1 cellular context compared by ENCODE assay signal in the genomic region with DNA sequence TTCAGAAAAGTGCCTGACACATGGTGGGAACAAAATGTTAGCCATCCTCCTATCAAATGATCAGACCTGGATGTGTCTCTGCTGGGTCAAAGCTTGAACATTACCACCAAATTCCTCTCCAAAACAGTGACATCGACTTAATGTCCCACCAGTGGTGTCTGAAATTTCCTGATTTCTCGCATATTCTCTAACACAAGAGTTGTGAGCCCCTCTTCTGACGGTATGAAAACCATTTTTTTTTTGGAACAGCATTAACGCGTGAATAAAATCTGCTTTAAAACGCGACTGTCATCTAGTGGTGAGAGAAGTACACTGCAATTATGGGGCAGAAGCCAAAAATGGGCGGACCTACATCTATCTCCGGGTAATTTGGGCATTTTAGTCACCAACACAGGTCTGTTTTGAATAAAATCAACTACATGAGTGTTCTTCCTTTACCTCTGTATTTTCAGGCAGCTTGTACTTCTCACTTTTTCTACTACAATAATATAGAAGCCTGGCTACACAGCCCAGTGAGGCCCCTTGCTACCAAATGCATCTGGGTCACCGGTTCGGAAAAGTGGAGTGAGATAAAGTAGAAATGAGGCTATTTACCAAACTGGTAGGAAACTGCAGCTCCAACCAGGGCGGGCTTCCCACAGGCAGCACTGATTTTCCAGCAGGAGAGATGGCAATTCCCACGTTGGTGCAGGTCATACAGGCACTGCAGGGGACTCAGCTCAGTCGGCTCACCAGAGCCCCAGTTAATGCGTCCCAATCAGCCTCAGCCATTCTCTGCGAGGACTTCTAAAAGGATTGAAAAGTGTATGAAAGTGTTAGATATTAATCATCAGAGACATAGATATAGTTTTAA.
TF ChIP-seq lines count a peak whose summit lies in the region.

No MANE protein-coding gene starts in this region.

TF ChIP-seq in K562, 482 proteins besides CTCF, POLR2A, EP300 and RAD21 (continued from another document):
- TF ChIP-seq, protein P1, sequence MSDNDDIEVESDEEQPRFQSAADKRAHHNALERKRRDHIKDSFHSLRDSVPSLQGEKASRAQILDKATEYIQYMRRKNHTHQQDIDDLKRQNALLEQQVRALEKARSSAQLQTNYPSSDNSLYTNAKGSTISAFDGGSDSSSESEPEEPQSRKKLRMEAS (CRISPR knock-in tag; IDR thresholded peaks at IDR 0.05): no peak
- peak; percentile 68 for TF ChIP-seq KLF16 (IDR thresholded peaks at IDR 0.05)
- peak; percentile 20; the same call in 1 of the 2 replicates for TF ChIP-seq MYC (IDR thresholded peaks at IDR 0.05; ENCODE audit: low read depth, low read length)
- no peak for TF ChIP-seq MYC (CRISPR knock-in tag; IDR thresholded peaks at IDR 0.05; ENCODE audit: borderline replicate concordance, low read depth)
- TF ChIP-seq KLF13 (tag; IDR thresholded peaks at IDR 0.05; ENCODE audit: borderline replicate concordance, low read depth): no peak
- TF ChIP-seq CC2D1A (IDR thresholded peaks at IDR 0.05): no peak
- TF ChIP-seq, protein P2, sequence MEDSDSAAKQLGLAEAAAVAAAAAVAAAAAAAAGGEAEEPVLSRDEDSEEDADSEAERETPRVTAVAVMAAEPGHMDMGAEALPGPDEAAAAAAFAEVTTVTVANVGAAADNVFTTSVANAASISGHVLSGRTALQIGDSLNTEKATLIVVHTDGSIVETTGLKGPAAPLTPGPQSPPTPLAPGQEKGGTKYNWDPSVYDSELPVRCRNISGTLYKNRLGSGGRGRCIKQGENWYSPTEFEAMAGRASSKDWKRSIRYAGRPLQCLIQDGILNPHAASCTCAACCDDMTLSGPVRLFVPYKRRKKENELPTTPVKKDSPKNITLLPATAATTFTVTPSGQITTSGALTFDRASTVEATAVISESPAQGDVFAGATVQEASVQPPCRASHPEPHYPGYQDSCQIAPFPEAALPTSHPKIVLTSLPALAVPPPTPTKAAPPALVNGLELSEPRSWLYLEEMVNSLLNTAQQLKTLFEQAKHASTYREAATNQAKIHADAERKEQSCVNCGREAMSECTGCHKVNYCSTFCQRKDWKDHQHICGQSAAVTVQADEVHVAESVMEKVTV (CRISPR knock-in tag; IDR thresholded peaks at IDR 0.05): peak; percentile 42; the same call in 1 of the 2 replicates
- TF ChIP-seq STAG1 (CRISPR knock-in tag; IDR thresholded peaks at IDR 0.05; ENCODE audit: borderline replicate concordance): peak; percentile 22; the same call in 1 of the 2 replicates
- 0 out of 2 replicates have a peak, but pooled peaks have one; percentile 22 for TF ChIP-seq RB1 (IDR thresholded peaks at IDR 0.05; ENCODE audit: low read depth)
- TF ChIP-seq ZNF507 (tag; conservative IDR thresholded peaks at IDR 0.05): no peak
- TF ChIP-seq SMC3 (conservative IDR thresholded peaks at IDR 0.05; ENCODE audit: insufficient read depth, low read depth, low read length): peak; percentile 52
TF ChIP-seq in K562: peak in this region for 9.
